8 cellular contexts compared by ENCODE assay signal in the genomic region with DNA sequence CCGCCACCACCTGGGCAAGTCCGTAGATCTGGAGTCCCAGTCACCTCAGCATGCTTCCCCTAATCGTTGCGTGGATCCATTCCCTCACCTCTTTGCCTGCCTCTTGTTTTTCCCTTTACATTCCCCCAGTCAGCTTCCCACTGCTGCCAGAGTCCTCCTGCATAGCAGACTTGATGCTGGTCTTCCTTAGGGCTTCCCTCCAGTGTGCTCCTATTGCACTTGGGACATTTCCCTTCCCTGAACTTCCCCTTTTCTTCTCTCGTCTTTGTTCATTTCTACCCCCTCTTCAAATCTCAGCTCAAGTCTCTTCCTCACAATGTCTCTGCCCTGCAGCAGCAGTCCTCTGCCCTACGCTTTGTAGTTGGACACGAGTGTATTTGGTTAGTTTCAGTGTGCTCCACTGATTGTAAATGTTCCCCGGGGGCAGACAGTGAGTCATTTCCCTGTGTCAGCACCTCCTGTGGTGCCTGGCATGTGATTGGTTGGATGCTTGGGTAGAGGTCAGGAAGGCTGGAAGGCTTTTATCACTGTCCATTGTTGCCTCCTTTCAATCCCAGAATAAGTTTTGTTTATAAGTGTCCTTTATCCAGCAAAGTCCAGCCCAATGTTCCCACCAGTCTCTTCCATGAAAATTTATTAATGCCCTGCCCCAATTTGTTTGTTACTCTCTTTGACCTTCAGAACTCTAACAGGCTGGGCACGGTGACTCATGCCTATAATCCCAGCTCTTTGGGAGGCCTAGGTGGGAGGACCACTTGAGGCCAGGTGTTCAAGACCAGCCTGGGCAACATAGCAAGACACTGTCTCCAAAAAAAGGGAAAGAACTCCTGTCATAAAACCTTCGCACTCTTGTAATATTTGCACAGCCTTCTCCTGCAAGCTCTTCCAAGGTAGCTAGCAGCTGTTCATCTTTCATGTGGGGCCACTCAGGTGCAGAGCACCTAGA. TPM values are rescaled to one million over a fixed set of nuclear protein-coding genes. Genes with fewer than 3 reads are reported as not detected.
DNase-seq lines count a peak whose midpoint lies in the region; TF ChIP-seq lines count a peak whose summit lies in the region.

No MANE protein-coding gene starts in this region.

- POLR2A ChIA-PET in Caco-2 (lab: Charles Lee): no interaction called here

- TF ChIP-seq CTCF in osteoblast (IDR thresholded peaks at IDR 0.05; ENCODE audit: extremely low read depth, low read depth, low read length): no peak
- no peak for TF ChIP-seq CTCF in Caco-2 (IDR thresholded peaks at IDR 0.05; ENCODE audit: insufficient read depth in 1 of 2, low read depth in 1 of 2, low read length in 1 of 2, severe bottlenecking in 1 of 2, unreplicated experiment in 1 of 2)
- no peak for TF ChIP-seq CTCF in ascending aorta (IDR thresholded peaks at IDR 0.05)

- H3K79me2 ChIP-seq in osteoblast (ENCODE audit: insufficient read depth, low read length): peaks cover 20% of the 10 kb centered on the region

- H2AFZ ChIP-seq in osteoblast (ENCODE audit: low read length): no peak overlapping the region

- H3K4me1 ChIP-seq in osteoblast (ENCODE audit: insufficient read depth, low read length): peaks cover 10% of the 10 kb centered on the region
- 0 out of 2 replicates have a peak, but pooled peaks cover 3% of the 10 kb centered on the region for H3K4me1 ChIP-seq in Caco-2
- no peaks in the 10 kb centered on the region for H3K4me1 ChIP-seq in ascending aorta

- H3K27ac ChIP-seq in osteoblast (ENCODE audit: low read depth, low read length): no peak overlapping the region
- H3K27ac ChIP-seq in ascending aorta: no peak overlapping the region

- peak overlapping the region; percentile 20 for H3K4me2 ChIP-seq in osteoblast (ENCODE audit: insufficient read depth, low read length)

- intact Hi-C loops in Caco-2 (cut with micrococcal nuclease; ENCODE audit: unreplicated experiment) (no loop called here), ascending aorta (cut with DNase I) (no loop called here)

- H3K9me3 Mint-ChIP-seq in activated naive CD4-positive, alpha-beta T cell treated with anti-CD3 and anti-CD28 coated beads, Interleukin-2, amount 50 U/mL, for 24 hours: no peaks in the 10 kb centered on the region
- no peaks in the 10 kb centered on the region for H3K9me3 Mint-ChIP-seq in Caco-2 (ENCODE audit: unreplicated experiment)

- no peaks in the 10 kb centered on the region for H3K27me3 ChIP-seq in osteoblast (ENCODE audit: insufficient read depth, low read length)
- no peaks in the 10 kb centered on the region for H3K27me3 ChIP-seq in Caco-2 (replicated peaks; ENCODE audit: control insufficient read depth, insufficient read depth, low read length)
- H3K27me3 ChIP-seq in ascending aorta: no peaks in the 10 kb centered on the region

- CTCF ChIA-PET in Caco-2 (lab: Charles Lee): no interaction called here

- no peaks in the 10 kb centered on the region for H3K27me3 Mint-ChIP-seq in activated naive CD4-positive, alpha-beta T cell treated with anti-CD3 and anti-CD28 coated beads, Interleukin-2, amount 50 U/mL, for 24 hours
- no peaks in the 10 kb centered on the region for H3K27me3 Mint-ChIP-seq in Caco-2 (ENCODE audit: insufficient read depth, unreplicated experiment)

- peaks cover 19% of the 10 kb centered on the region for H4K20me1 ChIP-seq in osteoblast (ENCODE audit: insufficient read depth, low read length)

- peaks cover 18% of the 10 kb centered on the region for H3K36me3 ChIP-seq in osteoblast (ENCODE audit: insufficient read depth, low read length)
- no peaks in the 10 kb centered on the region; the same call in none of the 2 replicates for H3K36me3 ChIP-seq in Caco-2 (ENCODE audit: control insufficient read depth, insufficient read depth, low read length)
- peaks cover 21 to 44% of the 10 kb centered on the region in 2 donors for H3K36me3 ChIP-seq in ascending aorta

- peak overlapping the region; percentile 77 for H3K27ac Mint-ChIP-seq in activated naive CD4-positive, alpha-beta T cell treated with anti-CD3 and anti-CD28 coated beads, Interleukin-2, amount 50 U/mL, for 24 hours
- H3K27ac Mint-ChIP-seq in Caco-2 (ENCODE audit: unreplicated experiment): no peak overlapping the region

- H3K4me3 ChIP-seq in osteoblast (ENCODE audit: insufficient read depth, low read length) (no peak overlapping the region), Caco-2 (ENCODE audit: low read depth, low read length) (no peak overlapping the region), ascending aorta (no peak overlapping the region)

- BruUV-seq in Caco-2 (replicated peaks; lab: Mats Ljungman, UMichigan): no TSS peak

- H3K4me3 Mint-ChIP-seq in activated naive CD4-positive, alpha-beta T cell treated with anti-CD3 and anti-CD28 coated beads, Interleukin-2, amount 50 U/mL, for 24 hours: no peak overlapping the region
- H3K4me3 Mint-ChIP-seq in Caco-2 (ENCODE audit: unreplicated experiment): no peak overlapping the region

- peaks cover 22% of the 10 kb centered on the region for H3K36me3 Mint-ChIP-seq in activated naive CD4-positive, alpha-beta T cell treated with anti-CD3 and anti-CD28 coated beads, Interleukin-2, amount 50 U/mL, for 24 hours
- H3K36me3 Mint-ChIP-seq in Caco-2 (ENCODE audit: insufficient read depth, unreplicated experiment): peaks cover 7% of the 10 kb centered on the region

- DNase-seq in activated naive CD4-positive, alpha-beta T cell (lab: John Stamatoyannopoulos, UW): no peak
- DNase-seq in NCI-H146 (lab: John Stamatoyannopoulos, UW): peak; percentile 89
- peak; percentile 95 to 98 for DNase-seq in dermis microvascular lymphatic vessel endothelial cell (ENCODE audit: low read depth in 2 of 2)
- DNase-seq in osteoblast (ENCODE audit: insufficient read length, low spot score, missing footprints): peak; percentile 69
- no peak for DNase-seq in Caco-2
- no peak for DNase-seq in NCI-H2029 (lab: John Stamatoyannopoulos, UW)
- no peak for DNase-seq in ascending aorta (ENCODE audit: low spot score in 2 of 2)

- no peaks in the 10 kb centered on the region for H3K9me3 ChIP-seq in osteoblast (ENCODE audit: low read depth, low read length)
- no peaks in the 10 kb centered on the region for H3K9me3 ChIP-seq in Caco-2
- no peaks in the 10 kb centered on the region for H3K9me3 ChIP-seq in ascending aorta

- peaks cover 36% of the 10 kb centered on the region for H3K4me1 Mint-ChIP-seq in activated naive CD4-positive, alpha-beta T cell treated with anti-CD3 and anti-CD28 coated beads, Interleukin-2, amount 50 U/mL, for 24 hours
- peaks cover 11% of the 10 kb centered on the region for H3K4me1 Mint-ChIP-seq in Caco-2 (ENCODE audit: low read depth, unreplicated experiment)

RNA-seq across cellular contexts. Expression of a gene that starts 38.3 kb away (rescaled TPM):
- total RNA-seq in dermis microvascular lymphatic vessel endothelial cell: 9.0 and 13.1 TPM in 2 replicates
- total RNA-seq in osteoblast: 13.4 and 17.1 TPM in 2 replicates
- total RNA-seq in Caco-2 (2022): 20.9 and 21.0 TPM in 2 replicates
- 9.9 TPM for total RNA-seq in ascending aorta

RNA-seq across cellular contexts. Expression of a gene that starts 54.0 kb away (rescaled TPM):
- total RNA-seq in dermis microvascular lymphatic vessel endothelial cell (2.6 and 6.4 TPM in 2 replicates), osteoblast (0.29 and 0.36 TPM in 2 replicates), Caco-2 (2022) (6.6 and 8.1 TPM in 2 replicates), ascending aorta (16.5 TPM)

Comparison
In these comparisons a context has a peak if more than half of its experiments do, and no peak if none do; other contexts are left out.
1. DNase-seq: peak in NCI-H146 (single experiment), dermis microvascular lymphatic vessel endothelial cell (2 of 2) and osteoblast (single experiment); none in activated naive CD4-positive, alpha-beta T cell (0 of 4), Caco-2 (0 of 2), NCI-H2029 (single experiment) and ascending aorta (0 of 2).